In the genomic region with DNA sequence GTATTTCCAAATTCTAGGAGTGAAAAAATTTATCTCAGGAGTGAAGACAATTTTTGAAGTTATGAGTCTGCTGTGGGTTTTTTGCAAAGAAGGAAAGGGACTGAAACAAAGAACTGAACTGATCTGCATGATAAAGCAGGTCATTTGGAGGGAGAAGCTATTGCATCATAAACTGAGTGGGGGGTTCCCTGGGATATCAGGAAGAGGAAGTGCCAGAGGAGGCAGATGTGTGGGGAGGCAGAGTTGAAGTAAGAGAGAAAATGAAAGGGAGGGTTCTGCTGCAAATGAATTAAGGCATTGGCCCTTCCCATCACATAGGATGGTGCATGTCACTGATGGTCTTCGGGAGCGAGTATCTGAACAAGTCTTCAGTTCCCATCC, we compare ENCODE assay signal across 1 cellular context.
A peak's percentile ranks its signal among the peaks of the same experiment; 100 is the strongest.
TF ChIP-seq lines count a peak whose summit lies in the region.

No MANE protein-coding gene starts in this region.

TF ChIP-seq in GM12878, 131 proteins besides CTCF, POLR2A, EP300 and RAD21:
- TF ChIP-seq SREBF2 (IDR thresholded peaks at IDR 0.05; ENCODE audit: low read length) (no peak), SPI1 (IDR thresholded peaks at IDR 0.05; ENCODE audit: borderline replicate concordance, insufficient read depth, low read depth, low read length) (peak; percentile 22; the same call in 1 of the 2 replicates)
